ENCODE assay signal across 6 cellular contexts in the genomic region with DNA sequence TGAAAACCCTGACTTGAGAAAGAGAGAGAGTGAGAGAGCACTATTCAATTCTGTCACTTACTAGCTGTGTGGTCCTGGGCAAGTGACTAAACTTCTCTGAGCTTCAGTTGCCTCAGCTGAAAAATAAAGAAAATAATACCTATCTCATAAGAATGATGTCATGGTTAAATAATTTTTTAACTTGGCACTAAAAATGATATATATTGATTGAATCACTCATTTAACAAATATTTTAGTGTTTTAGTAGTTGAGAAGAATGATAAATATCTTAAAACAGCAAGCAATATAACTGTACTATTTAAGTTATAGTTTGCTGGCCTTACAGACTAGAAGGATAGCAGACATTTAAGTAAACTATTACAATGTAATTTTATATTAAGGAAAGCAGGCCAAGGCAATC.
"Had no signal": no experiment of that assay in that cellular context is flagged by ENCODE, and none has a peak within 500 bp of the region (broad histone marks: within the 10 kb centered on the region; RNA-seq: fewer than 3 reads in every experiment).

No MANE protein-coding gene starts in this region.

- DNase-seq: IMR-90, KBM-7, KG1 had no signal

- ATAC-seq: K562 had no signal

- H3K27ac ChIP-seq: HL-60 had no signal

- FAIRE-seq: HTR-8/SVneo, K562 had no signal

- H3K4me3 ChIP-seq: K562 had no signal
